13 cellular contexts compared by ENCODE assay signal in the genomic region with DNA sequence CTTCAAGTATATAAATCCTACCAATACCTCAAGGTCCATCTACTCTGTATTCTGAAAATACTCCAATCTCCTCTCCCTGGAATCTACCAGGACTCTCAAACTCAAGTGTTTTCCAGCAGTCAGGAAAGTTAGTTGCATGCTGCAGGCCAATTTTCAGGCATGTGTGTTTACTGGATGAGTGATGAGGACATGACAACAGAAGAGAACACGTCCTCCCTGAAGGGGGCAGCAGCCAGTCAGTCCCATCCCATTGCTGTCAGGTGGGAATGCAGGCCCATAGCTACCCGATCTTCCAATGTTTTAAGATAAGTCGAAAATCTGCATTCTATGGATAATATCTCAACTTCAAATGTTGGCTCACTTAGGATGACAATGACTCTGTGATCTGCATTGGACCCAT.
DNase-seq lines count a peak whose midpoint lies in the region; ATAC-seq and TF ChIP-seq lines count a peak whose summit lies in the region.
"Had no signal": no experiment of that assay in that cellular context is flagged by ENCODE, and none has a peak within 500 bp of the region (broad histone marks: within the 10 kb centered on the region; RNA-seq: fewer than 3 reads in every experiment).

No MANE protein-coding gene starts in this region.

- H3K4me1 ChIP-seq in SK-N-SH (ENCODE audit: control insufficient read depth in 1 of 2, insufficient read depth in 2 of 2, low read depth in 1 of 2, low read length in 1 of 2) = peaks cover 0 to 2% of the 10 kb centered on the region in 2 experiments; a peak in 2 of 4 replicates

- no peaks in the 10 kb centered on the region for H3K27me3 Mint-ChIP-seq in activated CD4-positive, alpha-beta T cell treated with anti-CD3 and anti-CD28 coated beads, Interleukin-2, amount 10 ng/mL, durations not matched to agents 24 days and 14 days

- ATAC-seq in left lobe of liver (peak; percentile 66), HG02763 (IDR thresholded peaks at IDR 0.05; ENCODE audit: unreplicated experiment) (no peak)
- ATAC-seq: heart right ventricle had no signal

- H3K36me3 ChIP-seq in H7 (replicated peaks; ENCODE audit: control insufficient read depth, insufficient read depth, low read length) (no peaks in the 10 kb centered on the region), SK-N-SH (replicated peaks in 1 of 2; ENCODE audit: control insufficient read depth in 1 of 2, insufficient read depth in 2 of 2, low read length in 1 of 2) (no peaks in the 10 kb centered on the region)
- H3K36me3 ChIP-seq: heart right ventricle had no signal

- peak; percentile 3 for DNase-seq in COLO668 (lab: John Stamatoyannopoulos, UW; ENCODE audit: unreplicated experiment)
- DNase-seq in H7 = peak; percentile 37
- peak; percentile 22 for DNase-seq in SK-N-SH
- no peak for DNase-seq in left lobe of liver (ENCODE audit: low spot score)
- DNase-seq in activated CD4-positive, alpha-beta T cell treated with anti-CD3 and anti-CD28 coated beads, Interleukin-2, amount 10 ng/mL, durations not matched to agents 24 days and 14 days = no peak
- DNase-seq in CD1c-positive myeloid dendritic cell (ENCODE audit: extremely low spot score) = no peak
- DNase-seq in retina = no peak
- DNase-seq: activated CD4-positive, alpha-beta T cell treated with anti-CD3 and anti-CD28 coated beads for 48 hours; activated naive CD4-positive, alpha-beta T cell; heart right ventricle; NCI-H1436 treated with DMSO at 0.1 percent for 48 hours had no signal

- H3K27ac ChIP-seq in SK-N-SH (ENCODE audit: low read depth in 2 of 2, low read length in 1 of 2) = 0 out of 4 replicates have a peak overlapping the region, but pooled peaks of 1 of the 2 experiments have one; percentile 19
- H3K27ac ChIP-seq: coronary artery, heart right ventricle had no signal

- CTCF ChIA-PET in SK-N-SH (lab: Yijun Ruan, JAX) = interaction anchor here (0.7 to 2.1 kb wide), 5 partner anchors 10 to 626 kb away, joined by 3 to 6 read pairs (median 3); no protein-coding TSS in a partner anchor

- no peaks in the 10 kb centered on the region for H4K20me1 ChIP-seq in SK-N-SH (ENCODE audit: insufficient read depth)

- H3K9ac ChIP-seq in SK-N-SH = no peak overlapping the region

- H3K4me1 Mint-ChIP-seq in activated CD4-positive, alpha-beta T cell treated with anti-CD3 and anti-CD28 coated beads, Interleukin-2, amount 10 ng/mL, durations not matched to agents 24 days and 14 days = peaks cover 7% of the 10 kb centered on the region

- POLR2A ChIA-PET in SK-N-SH (lab: Yijun Ruan, JAX) = no interaction called here

- TF ChIP-seq CTCF in SK-N-SH (IDR thresholded peaks at IDR 0.05) = peak; percentile 41

- no peaks in the 10 kb centered on the region for H3K36me3 Mint-ChIP-seq in activated CD4-positive, alpha-beta T cell treated with anti-CD3 and anti-CD28 coated beads, Interleukin-2, amount 10 ng/mL, durations not matched to agents 24 days and 14 days (ENCODE audit: low read depth)

- H3K4me3 Mint-ChIP-seq in activated CD4-positive, alpha-beta T cell treated with anti-CD3 and anti-CD28 coated beads, Interleukin-2, amount 10 ng/mL, durations not matched to agents 24 days and 14 days = no peak overlapping the region

- TF ChIP-seq RAD21 in SK-N-SH (IDR thresholded peaks at IDR 0.05; ENCODE audit: low read length) = peak; percentile 57

- intact Hi-C loops in activated CD4-positive, alpha-beta T cell treated with anti-CD3 and anti-CD28 coated beads, Interleukin-2, amount 10 ng/mL, durations not matched to agents 24 days and 14 days (cut with micrococcal nuclease) = no loop called here

- no peaks in the 10 kb centered on the region for H3K79me2 ChIP-seq in SK-N-SH (ENCODE audit: insufficient read depth)

- H3K9me3 ChIP-seq in SK-N-SH = no peaks in the 10 kb centered on the region

- TF ChIP-seq EP300 in SK-N-SH (IDR thresholded peaks at IDR 0.05; ENCODE audit: borderline replicate concordance in 1 of 2, low read depth in 1 of 2, low read length in 1 of 2) = no peak

- WGBS in SK-N-SH (ENCODE audit: low lambda C conversion rate) = 56% methylated on average over 3 of the region's 3 CpGs

- H3F3A ChIP-seq in SK-N-SH (replicated peaks; ENCODE audit: insufficient read depth) = peaks cover 18% of the 10 kb centered on the region

- peaks cover 18% of the 10 kb centered on the region for H3K9me3 Mint-ChIP-seq in activated CD4-positive, alpha-beta T cell treated with anti-CD3 and anti-CD28 coated beads, Interleukin-2, amount 10 ng/mL, durations not matched to agents 24 days and 14 days

- H3K27me3 ChIP-seq in H7 (ENCODE audit: control insufficient read depth, insufficient read depth, low read length) (no peaks in the 10 kb centered on the region), SK-N-SH (ENCODE audit: insufficient read depth) (no peaks in the 10 kb centered on the region)
- H3K27me3 ChIP-seq: heart right ventricle had no signal

- no peak overlapping the region for H2AFZ ChIP-seq in SK-N-SH (ENCODE audit: low read depth)

- H3K9me2 ChIP-seq in SK-N-SH = no peaks in the 10 kb centered on the region

- H3K27ac Mint-ChIP-seq in activated CD4-positive, alpha-beta T cell treated with anti-CD3 and anti-CD28 coated beads, Interleukin-2, amount 10 ng/mL, durations not matched to agents 24 days and 14 days = no peak overlapping the region

- H3K4me3 ChIP-seq in H7 (ENCODE audit: insufficient read depth, low read depth, low read length) = no peak overlapping the region
- peak overlapping the region in 1 of 2 experiments; percentile 16; a peak in 1 of 4 replicates for H3K4me3 ChIP-seq in SK-N-SH (ENCODE audit: low read depth in 2 of 2, low read length in 1 of 2)
- H3K4me3 ChIP-seq: coronary artery, heart right ventricle had no signal

- H3K4me2 ChIP-seq in SK-N-SH = no peak overlapping the region

TF ChIP-seq in SK-N-SH, 30 proteins besides CTCF, POLR2A, EP300 and RAD21:
- TF ChIP-seq, protein P1, sequence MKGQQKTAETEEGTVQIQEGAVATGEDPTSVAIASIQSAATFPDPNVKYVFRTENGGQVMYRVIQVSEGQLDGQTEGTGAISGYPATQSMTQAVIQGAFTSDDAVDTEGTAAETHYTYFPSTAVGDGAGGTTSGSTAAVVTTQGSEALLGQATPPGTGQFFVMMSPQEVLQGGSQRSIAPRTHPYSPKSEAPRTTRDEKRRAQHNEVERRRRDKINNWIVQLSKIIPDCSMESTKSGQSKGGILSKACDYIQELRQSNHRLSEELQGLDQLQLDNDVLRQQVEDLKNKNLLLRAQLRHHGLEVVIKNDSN (IDR thresholded peaks at IDR 0.05; ENCODE audit: borderline replicate concordance, low read depth) = no peak
- TF ChIP-seq RXRA (IDR thresholded peaks at IDR 0.05; ENCODE audit: borderline replicate concordance, low read depth) = no peak
- TF ChIP-seq SMC3 (IDR thresholded peaks at IDR 0.05; ENCODE audit: low read depth, low read length) = peak; percentile 13; the same call in 1 of the 2 replicates

Comparison
In these comparisons a context has a peak if more than half of its experiments do, and no peak if none do; other contexts are left out.
1. DNase-seq: peak in COLO668 (single experiment), H7 (single experiment) and SK-N-SH (single experiment); none in left lobe of liver (single experiment), activated CD4-positive, alpha-beta T cell treated with anti-CD3 and anti-CD28 coated beads, Interleukin-2, amount 10 ng/mL, durations not matched to agents 24 days and 14 days (single experiment), CD1c-positive myeloid dendritic cell (single experiment) and retina (single experiment).